In genomic region chrX:7215842-7216241, GRCh38 we compare ENCODE assay signal across 31 cellular contexts.
DNase-seq lines count a peak whose midpoint lies in the region; FAIRE-seq and TF ChIP-seq lines count a peak whose summit lies in the region.
"Had no signal": no experiment of that assay in that cellular context is flagged by ENCODE, and none has a peak within 500 bp of the region (broad histone marks: within the 10 kb centered on the region; RNA-seq: fewer than 3 reads in every experiment).

No MANE protein-coding gene starts in this region.

- CTCF ChIA-PET in AG04449 (lab: Yijun Ruan, JAX), result no interaction called here

- peaks cover 2% of the 10 kb centered on the region for H3K9me3 Mint-ChIP-seq in type B pancreatic cell
- H3K9me3 Mint-ChIP-seq: activated naive CD4-positive, alpha-beta T cell treated with anti-CD3 and anti-CD28 coated beads, Interleukin-2, amount 50 U/mL, for 24 hours; stimulated activated naive CD8-positive, alpha-beta T cell treated with anti-CD3 and anti-CD28 coated beads, Interleukin-15, amount 100 ng/mL, for 72 hours had no signal

- DNase-seq in AG04449 (ENCODE audit: low read depth, low spot score) (peak; percentile 5), GM12891 (ENCODE audit: insufficient read length, low spot score) (no peak), RPMI7951 (ENCODE audit: low read depth) (peak; percentile 1), iris pigment epithelial cell (ENCODE audit: low read depth) (peak; percentile 10), NCI-H345 treated with DMSO at 0.1 percent for 48 hours (lab: John Stamatoyannopoulos, UW; ENCODE audit: unreplicated experiment) (no peak), head of caudate nucleus (no peak), type B pancreatic cell (ENCODE audit: extremely low spot score, unreplicated experiment) (no peak), RKO (ENCODE audit: low spot score) (no peak)
- DNase-seq: 8988T; activated CD4-positive, alpha-beta T cell treated with anti-CD3 and anti-CD28 coated beads, Interleukin-2, amount 50 U/mL, for 4 hours; activated CD4-positive, CD25-positive, alpha-beta regulatory T cell; anterior cingulate cortex; DMS79; effector memory CD4-positive, alpha-beta T cell; left ventricle myocardium inferior; naive thymus-derived CD8-positive, alpha-beta T cell; NCI-H1694; NCI-H526; nucleus accumbens; SJCRH30; stimulated activated CD8-positive, alpha-beta memory T cell treated with anti-CD3 and anti-CD28 coated beads, Interleukin-4, amount 100 ng/mL, for 48 hours; stimulated activated naive CD8-positive, alpha-beta T cell treated with anti-CD3 and anti-CD28 coated beads, Interleukin-15, amount 100 ng/mL, for 72 hours; T-helper 1 cell; tibial artery had no signal

- TF ChIP-seq POLR2A in GM12891 (IDR thresholded peaks at IDR 0.05; ENCODE audit: low read depth, low read length), result no peak

- POLR2A ChIA-PET in AG04449 (lab: Yijun Ruan, JAX), result no interaction called here

- H3K27me3 Mint-ChIP-seq in type B pancreatic cell, result no peaks in the 10 kb centered on the region
- H3K27me3 Mint-ChIP-seq: activated naive CD4-positive, alpha-beta T cell treated with anti-CD3 and anti-CD28 coated beads, Interleukin-2, amount 50 U/mL, for 24 hours; naive thymus-derived CD8-positive, alpha-beta T cell; stimulated activated naive CD8-positive, alpha-beta T cell treated with anti-CD3 and anti-CD28 coated beads, Interleukin-15, amount 100 ng/mL, for 72 hours had no signal

- intact Hi-C loops in head of caudate nucleus (cut with DNase I), result no loop called here

- TF ChIP-seq CTCF in AG04449 (IDR thresholded peaks at IDR 0.05; ENCODE audit: insufficient read depth, low read length, missing control alignments), result no peak
- TF ChIP-seq CTCF in type B pancreatic cell (conservative IDR thresholded peaks at IDR 0.05), result no peak

- peak; percentile 48 for FAIRE-seq in GM12891 (lab: Jason Lieb, UNC)
- FAIRE-seq: GM12878, RCC 7860 had no signal

- H3K4me3 Mint-ChIP-seq in type B pancreatic cell, result no peak overlapping the region
- H3K4me3 Mint-ChIP-seq: activated naive CD4-positive, alpha-beta T cell treated with anti-CD3 and anti-CD28 coated beads, Interleukin-2, amount 50 U/mL, for 24 hours; mesothelial cell of epicardium; naive thymus-derived CD8-positive, alpha-beta T cell; stimulated activated naive CD8-positive, alpha-beta T cell treated with anti-CD3 and anti-CD28 coated beads, Interleukin-15, amount 100 ng/mL, for 72 hours had no signal

- H3K27ac Mint-ChIP-seq in type B pancreatic cell, result no peak overlapping the region
- H3K27ac Mint-ChIP-seq: activated naive CD4-positive, alpha-beta T cell treated with anti-CD3 and anti-CD28 coated beads, Interleukin-2, amount 50 U/mL, for 24 hours; mesothelial cell of epicardium; naive thymus-derived CD8-positive, alpha-beta T cell had no signal

- H3K4me1 Mint-ChIP-seq in type B pancreatic cell (ENCODE audit: unreplicated experiment), result peaks cover 10% of the 10 kb centered on the region
- H3K4me1 Mint-ChIP-seq: activated naive CD4-positive, alpha-beta T cell treated with anti-CD3 and anti-CD28 coated beads, Interleukin-2, amount 50 U/mL, for 24 hours; naive thymus-derived CD8-positive, alpha-beta T cell; stimulated activated naive CD8-positive, alpha-beta T cell treated with anti-CD3 and anti-CD28 coated beads, Interleukin-15, amount 100 ng/mL, for 72 hours had no signal

- peaks cover 8% of the 10 kb centered on the region for H3K36me3 Mint-ChIP-seq in type B pancreatic cell
- H3K36me3 Mint-ChIP-seq: activated naive CD4-positive, alpha-beta T cell treated with anti-CD3 and anti-CD28 coated beads, Interleukin-2, amount 50 U/mL, for 24 hours; mesothelial cell of epicardium had no signal

- no peak overlapping the region for H3K4me3 ChIP-seq in AG04449 (ENCODE audit: low read depth, low read length)
- H3K4me3 ChIP-seq: coronary artery, gastroesophageal sphincter, GM12878, left ventricle myocardium inferior, SJCRH30, skin epidermis, tibial artery had no signal

TF ChIP-seq in GM12891, 5 proteins besides CTCF, POLR2A, EP300 and RAD21:
- TF ChIP-seq SPI1 (IDR thresholded peaks at IDR 0.05; ENCODE audit: low read depth, low read length) (no peak), POLR2AphosphoS5 (IDR thresholded peaks at IDR 0.05; ENCODE audit: low read depth, low read length) (no peak), POU2F2 (IDR thresholded peaks at IDR 0.05; ENCODE audit: low read depth, low read length) (no peak), PAX5 (IDR thresholded peaks at IDR 0.05; ENCODE audit: insufficient read depth, low read length, severe bottlenecking) (no peak)

Comparison
In these comparisons a context has a peak if more than half of its experiments do, and no peak if none do; other contexts are left out.
1. DNase-seq: peak in AG04449 (single experiment), RPMI7951 (single experiment) and iris pigment epithelial cell (single experiment); none in GM12891 (single experiment), NCI-H345 treated with DMSO at 0.1 percent for 48 hours (single experiment), head of caudate nucleus (0 of 42), type B pancreatic cell (single experiment) and RKO (single experiment).